ENCODE assay signal across 8 cellular contexts in genomic region chr7:158830211-158830723, GRCh38. TPM values are rescaled to one million over a fixed set of nuclear protein-coding genes. Genes with fewer than 3 reads are reported as not detected.
A peak's percentile ranks its signal among the peaks of the same experiment; 100 is the strongest.
DNase-seq lines count a peak whose midpoint lies in the region; ATAC-seq and TF ChIP-seq lines count a peak whose summit lies in the region.

No MANE protein-coding gene starts in this region.

- H3K4me1 Mint-ChIP-seq in Caco-2 (ENCODE audit: low read depth, unreplicated experiment): peaks cover 12% of the 10 kb centered on the region

- H3K4me1 ChIP-seq in Caco-2 (peaks cover 9% of the 10 kb centered on the region; the same call in 1 of the 2 replicates), RWPE2 (ENCODE audit: insufficient read depth, poor library complexity, severe bottlenecking) (peaks cover 10% of the 10 kb centered on the region), esophagus squamous epithelium (peaks cover 6 to 39% (median 7%) of the 10 kb centered on the region in 3 donors), ovary (ENCODE audit: insufficient read depth) (peaks cover 6% of the 10 kb centered on the region)

- H3K27ac Mint-ChIP-seq in Caco-2 (ENCODE audit: unreplicated experiment): peak overlapping the region; percentile 79

- peaks cover 24% of the 10 kb centered on the region for H3K36me3 Mint-ChIP-seq in Caco-2 (ENCODE audit: insufficient read depth, unreplicated experiment)

- TF ChIP-seq POLR2A in esophagus squamous epithelium (IDR thresholded peaks at IDR 0.05) (no peak), ovary (IDR thresholded peaks at IDR 0.05) (no peak)

- TF ChIP-seq CTCF in Caco-2 (IDR thresholded peaks at IDR 0.05; ENCODE audit: insufficient read depth in 1 of 2, low read depth in 1 of 2, low read length in 1 of 2, severe bottlenecking in 1 of 2, unreplicated experiment in 1 of 2): no peak
- no peak for TF ChIP-seq CTCF in RWPE2 (IDR thresholded peaks at IDR 0.05; ENCODE audit: poor library complexity, severe bottlenecking)
- TF ChIP-seq CTCF in esophagus squamous epithelium (IDR thresholded peaks at IDR 0.05): no peak
- TF ChIP-seq CTCF in ovary (IDR thresholded peaks at IDR 0.05): no peak

- no peaks in the 10 kb centered on the region for H3K36me3 ChIP-seq in Caco-2 (ENCODE audit: control insufficient read depth, insufficient read depth, low read length)
- peaks cover 8% of the 10 kb centered on the region; the same call in 1 of the 2 replicates for H3K36me3 ChIP-seq in RWPE2 (ENCODE audit: low read depth)
- peaks cover 0 to 11% (median 0%) of the 10 kb centered on the region in 3 donors for H3K36me3 ChIP-seq in esophagus squamous epithelium
- no peaks in the 10 kb centered on the region for H3K36me3 ChIP-seq in ovary

- H3K27me3 ChIP-seq in Caco-2 (replicated peaks; ENCODE audit: control insufficient read depth, insufficient read depth, low read length) (no peaks in the 10 kb centered on the region), RWPE2 (ENCODE audit: insufficient read depth, poor library complexity, severe bottlenecking) (no peaks in the 10 kb centered on the region), esophagus squamous epithelium (no peaks in the 10 kb centered on the region), ovary (no peaks in the 10 kb centered on the region)

- DNase-seq in Caco-2: no peak
- no peak for DNase-seq in RWPE2 (ENCODE audit: low spot score)
- DNase-seq in esophagus squamous epithelium (lab: John Stamatoyannopoulos, UW): no peak
- DNase-seq in ovary: no peak
- no peak for DNase-seq in NCI-H2029 (lab: John Stamatoyannopoulos, UW)
- DNase-seq in HK-2 (ENCODE audit: unreplicated experiment): no peak
- no peak for DNase-seq in effector CD8-positive, alpha-beta T cell (lab: John Stamatoyannopoulos, UW)

- H3K9me3 ChIP-seq in Caco-2: no peaks in the 10 kb centered on the region
- H3K9me3 ChIP-seq in RWPE2 (ENCODE audit: severe bottlenecking): no peaks in the 10 kb centered on the region
- H3K9me3 ChIP-seq in esophagus squamous epithelium: no peaks in the 10 kb centered on the region
- no peaks in the 10 kb centered on the region for H3K9me3 ChIP-seq in ovary

- WGBS in esophagus squamous epithelium, 2 donors: 1 to 4% methylated on average over 11 to 14 of the region's 14 CpGs
- whole genome bisulfite sequencing in ovary, 3 donors: 1 to 3% (median 3%) methylated on average over 14 of the region's 14 CpGs

- H3K4me3 ChIP-seq in Caco-2 (ENCODE audit: low read depth, low read length): peak overlapping the region; percentile 100
- peak overlapping the region; percentile 96 for H3K4me3 ChIP-seq in RWPE2 (ENCODE audit: severe bottlenecking)
- H3K4me3 ChIP-seq in esophagus squamous epithelium: peak overlapping the region; percentile 76 to 96 (median 91)
- peak overlapping the region; percentile 95 for H3K4me3 ChIP-seq in ovary

- CTCF ChIA-PET in Caco-2 (lab: Charles Lee): interaction anchor here (0.6 to 1.5 kb wide), 3 partner anchors 12 to 240 kb away, joined by 3 to 4 read pairs (median 3); no protein-coding TSS in a partner anchor

- POLR2A ChIA-PET in Caco-2 (lab: Charles Lee): interaction anchor here (1.1 kb wide), 2 partner anchors 14 to 33 kb away, joined by 3 to 5 read pairs; no protein-coding TSS in a partner anchor

- TF ChIP-seq EP300 in ovary (IDR thresholded peaks at IDR 0.05): no peak

- H3K4me3 Mint-ChIP-seq in Caco-2 (ENCODE audit: unreplicated experiment): peak overlapping the region; percentile 83

- intact Hi-C loops in Caco-2 (cut with micrococcal nuclease; ENCODE audit: unreplicated experiment) (no loop called here), esophagus squamous epithelium (cut with DNase I) (loop anchor here (10.0 kb wide), 1 partner anchor 125 kb away; the partner anchor contains the start of gene NCAPG2), ovary (cut with DNase I) (loop anchor here in 1 of 4 donors (10.0 kb wide), 1 partner anchor 125 kb away; the partner anchor contains the start of gene NCAPG2)

- H3K27ac ChIP-seq in RWPE2 (ENCODE audit: poor library complexity, severe bottlenecking) (peak overlapping the region; percentile 81), esophagus squamous epithelium (peak overlapping the region; percentile 93 to 99 (median 98)), ovary (peak overlapping the region; percentile 94 to 98)

- ATAC-seq in RWPE2 (ENCODE audit: low read depth): no peak
- no peak for ATAC-seq in GM21447 (IDR thresholded peaks at IDR 0.05; ENCODE audit: unreplicated experiment)

- no peaks in the 10 kb centered on the region for H3K27me3 Mint-ChIP-seq in Caco-2 (ENCODE audit: insufficient read depth, unreplicated experiment)

- BruUV-seq in Caco-2 (replicated peaks; lab: Mats Ljungman, UMichigan): no TSS peak

- H3K9me3 Mint-ChIP-seq in Caco-2 (ENCODE audit: unreplicated experiment): no peaks in the 10 kb centered on the region

RNA-seq across cellular contexts. Expression of gene ESYT2, which starts 1.0 kb away (rescaled TPM):
- total RNA-seq in Caco-2 (2022) (55.2 and 59.4 TPM in 2 replicates), esophagus squamous epithelium (10 to 100 TPM; 52.1 to 94.2 (median 60.5) TPM), ovary (100 to 1,000 TPM in 3 of 7 donors, 10 to 100 TPM in 4; 72.8 to 147 (median 95.9) TPM)
- polyA plus RNA-seq in ovary: 10 to 100 TPM; 42.7 to 83.0 TPM

RNA-seq across cellular contexts. Expression of gene DYNC2I1, which starts 26.1 kb away (rescaled TPM):
- total RNA-seq in Caco-2 (2022) (13.2 and 17.6 TPM in 2 replicates), esophagus squamous epithelium (10 to 100 TPM in 1 of 4 donors, 1 to 10 TPM in 3; 6.4 to 15.1 (median 7.3) TPM), ovary (10 to 100 TPM; 17.8 to 24.1 (median 22.9) TPM)
- 10 to 100 TPM; 13.4 to 15.5 TPM for polyA plus RNA-seq in ovary
